ENCODE assay signal across 1 cellular context in genomic region chr4:3462790-3463415, GRCh38.
A peak's percentile ranks its signal among the peaks of the same experiment; 100 is the strongest.
TF ChIP-seq lines count a peak whose summit lies in the region.

DOK7 (plus strand) TSS chr4:3463306; CDS start chr4:3463376, 70 bp downstream.

TF ChIP-seq in HepG2, 621 proteins besides CTCF, POLR2A, EP300 and RAD21 (continued from another document):
- TF ChIP-seq, protein P1, sequence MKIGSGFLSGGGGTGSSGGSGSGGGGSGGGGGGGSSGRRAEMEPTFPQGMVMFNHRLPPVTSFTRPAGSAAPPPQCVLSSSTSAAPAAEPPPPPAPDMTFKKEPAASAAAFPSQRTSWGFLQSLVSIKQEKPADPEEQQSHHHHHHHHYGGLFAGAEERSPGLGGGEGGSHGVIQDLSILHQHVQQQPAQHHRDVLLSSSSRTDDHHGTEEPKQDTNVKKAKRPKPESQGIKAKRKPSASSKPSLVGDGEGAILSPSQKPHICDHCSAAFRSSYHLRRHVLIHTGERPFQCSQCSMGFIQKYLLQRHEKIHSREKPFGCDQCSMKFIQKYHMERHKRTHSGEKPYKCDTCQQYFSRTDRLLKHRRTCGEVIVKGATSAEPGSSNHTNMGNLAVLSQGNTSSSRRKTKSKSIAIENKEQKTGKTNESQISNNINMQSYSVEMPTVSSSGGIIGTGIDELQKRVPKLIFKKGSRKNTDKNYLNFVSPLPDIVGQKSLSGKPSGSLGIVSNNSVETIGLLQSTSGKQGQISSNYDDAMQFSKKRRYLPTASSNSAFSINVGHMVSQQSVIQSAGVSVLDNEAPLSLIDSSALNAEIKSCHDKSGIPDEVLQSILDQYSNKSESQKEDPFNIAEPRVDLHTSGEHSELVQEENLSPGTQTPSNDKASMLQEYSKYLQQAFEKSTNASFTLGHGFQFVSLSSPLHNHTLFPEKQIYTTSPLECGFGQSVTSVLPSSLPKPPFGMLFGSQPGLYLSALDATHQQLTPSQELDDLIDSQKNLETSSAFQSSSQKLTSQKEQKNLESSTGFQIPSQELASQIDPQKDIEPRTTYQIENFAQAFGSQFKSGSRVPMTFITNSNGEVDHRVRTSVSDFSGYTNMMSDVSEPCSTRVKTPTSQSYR (CRISPR knock-in tag; IDR thresholded peaks at IDR 0.05; ENCODE audit: borderline replicate concordance) = no peak
- TF ChIP-seq HNRNPLL (IDR thresholded peaks at IDR 0.05; ENCODE audit: low read depth, low read length, poor library complexity, severe bottlenecking) = peak; percentile 18
- TF ChIP-seq RFX3 (CRISPR knock-in tag; IDR thresholded peaks at IDR 0.05) = no peak
- TF ChIP-seq ZNF18 (CRISPR knock-in tag; IDR thresholded peaks at IDR 0.05; ENCODE audit: insufficient replicate concordance) = no peak
- TF ChIP-seq ZFY (CRISPR knock-in tag; IDR thresholded peaks at IDR 0.05) = 0 out of 2 replicates have a peak, but pooled peaks have one; percentile 9
- no peak for TF ChIP-seq GTF3A (CRISPR knock-in tag; conservative IDR thresholded peaks at IDR 0.05)
